31 cellular contexts compared by ENCODE assay signal in genomic region chr3:59463253-59463652, GRCh38.
"Had no signal": no experiment of that assay in that cellular context is flagged by ENCODE, and none has a peak within 500 bp of the region (broad histone marks: within the 10 kb centered on the region; RNA-seq: fewer than 3 reads in every experiment).

No MANE protein-coding gene starts in this region.

- H3K4me3 Mint-ChIP-seq: activated B cell treated with CpG ODN at 0.5 μM for 24 hours; activated CD8-positive, alpha-beta T cell treated with anti-CD3 and anti-CD28 coated beads for 36 hours; activated naive CD4-positive, alpha-beta T cell treated with anti-CD3 and anti-CD28 coated beads, Interleukin-2, amount 10 ng/mL, durations not matched to agents 7 days and 5 days; activated naive CD8-positive, alpha-beta T cell treated with anti-CD3 and anti-CD28 coated beads, Interleukin-2, amount 10 ng/mL, durations not matched to agents 7 days and 5 days; activated T-cell treated with anti-CD3 and anti-CD28 coated beads, Interleukin-2, amount 50 U/mL, for 72 hours; brain; central memory CD8-positive, alpha-beta T cell; dendritic cell treated with granulocyte-macrophage colony-stimulating factor and Interleukin-4, amounts not matched to agents 40 ng/mL and 50 ng/mL, for 4 days; endodermal cell had no signal

- H3K4me3 ChIP-seq: ascending aorta, coronary artery, dorsolateral prefrontal cortex, gastrocnemius medialis, heart left ventricle had no signal

- H3K4me1 ChIP-seq: ascending aorta, gastrocnemius medialis, heart left ventricle had no signal

- ATAC-seq: activated CD4-positive, CD25-positive, alpha-beta regulatory T cell treated with anti-CD3 and anti-CD28 coated beads, Interleukin-2, amount 50 U/mL, for 24 hours; activated CD8-positive, alpha-beta T cell treated with anti-CD3 and anti-CD28 coated beads for 36 hours; activated naive CD4-positive, alpha-beta T cell treated with anti-CD3 and anti-CD28 coated beads, Interleukin-2, amount 50 U/mL, for 72 hours; activated T-cell treated with anti-CD3 and anti-CD28 coated beads, Interleukin-2, amount 50 U/mL, for 72 hours; esophagus mucosa; gastrocnemius medialis; heart left ventricle had no signal

- H3K36me3 ChIP-seq: ascending aorta, gastrocnemius medialis, heart left ventricle, WERI-Rb-1 had no signal

- H3K9me3 ChIP-seq: ascending aorta, gastrocnemius medialis, heart left ventricle had no signal

- DNase-seq: activated B cell treated with CpG ODN at 0.5 μM for 24 hours; activated CD4-positive, alpha-beta T cell treated with anti-CD3 and anti-CD28 coated beads for 48 hours; activated CD4-positive, alpha-beta T cell treated with anti-CD3 and anti-CD28 coated beads, Interleukin-2, amount 50 U/mL, for 1 hour; activated CD4-positive, alpha-beta T cell treated with anti-CD3 and anti-CD28 coated beads, Interleukin-2, amount 50 U/mL, for 48 hours; activated CD8-positive, alpha-beta memory T cell treated with anti-CD3 and anti-CD28 coated beads for 24 hours; activated CD8-positive, alpha-beta memory T cell treated with anti-CD3 and anti-CD28 coated beads, Interleukin-2, amount 50 U/mL, for 4 hours; activated CD8-positive, alpha-beta T cell treated with anti-CD3 and anti-CD28 coated beads for 36 hours; activated gamma-delta T cell; activated naive CD4-positive, alpha-beta T cell; activated naive CD4-positive, alpha-beta T cell treated with anti-CD3 and anti-CD28 coated beads, Interleukin-2, amount 10 ng/mL, durations not matched to agents 7 days and 5 days; activated naive CD8-positive, alpha-beta T cell treated with anti-CD3 and anti-CD28 coated beads, Interleukin-2, amount 10 ng/mL, durations not matched to agents 7 days and 5 days; activated T-cell treated with anti-CD3 and anti-CD28 coated beads, Interleukin-2, amount 50 U/mL, for 1 hour; activated T-cell treated with anti-CD3 and anti-CD28 coated beads, Interleukin-2, amount 50 U/mL, for 72 hours; dorsolateral prefrontal cortex; effector memory CD4-positive, alpha-beta T cell; endodermal cell; foreskin fibroblast; gastrocnemius medialis; glutamatergic neuron; heart left ventricle; T-helper 9 cell; WERI-Rb-1 had no signal

- H3K4me1 Mint-ChIP-seq: activated naive CD4-positive, alpha-beta T cell treated with anti-CD3 and anti-CD28 coated beads, Interleukin-2, amount 10 ng/mL, durations not matched to agents 7 days and 5 days; activated naive CD8-positive, alpha-beta T cell treated with anti-CD3 and anti-CD28 coated beads, Interleukin-2, amount 10 ng/mL, durations not matched to agents 7 days and 5 days had no signal

- H3K27ac ChIP-seq: ascending aorta, coronary artery, dorsolateral prefrontal cortex, gastrocnemius medialis, heart left ventricle, WERI-Rb-1 had no signal

- H3K27ac Mint-ChIP-seq: activated B cell treated with CpG ODN at 0.5 μM for 24 hours; activated CD8-positive, alpha-beta T cell treated with anti-CD3 and anti-CD28 coated beads for 36 hours; activated naive CD4-positive, alpha-beta T cell treated with anti-CD3 and anti-CD28 coated beads, Interleukin-2, amount 10 ng/mL, durations not matched to agents 7 days and 5 days; activated naive CD4-positive, alpha-beta T cell treated with anti-CD3 and anti-CD28 coated beads, Interleukin-2, amount 50 U/mL, for 72 hours; activated naive CD8-positive, alpha-beta T cell treated with anti-CD3 and anti-CD28 coated beads, Interleukin-2, amount 10 ng/mL, durations not matched to agents 7 days and 5 days; activated T-cell treated with anti-CD3 and anti-CD28 coated beads, Interleukin-2, amount 50 U/mL, for 72 hours; brain; dendritic cell treated with granulocyte-macrophage colony-stimulating factor and Interleukin-4, amounts not matched to agents 40 ng/mL and 50 ng/mL, for 4 days; endodermal cell had no signal

- H3K27me3 ChIP-seq: ascending aorta, dorsolateral prefrontal cortex, gastrocnemius medialis, heart left ventricle had no signal

- H3K36me3 Mint-ChIP-seq: brain had no signal

- H3K27me3 Mint-ChIP-seq: activated B cell treated with CpG ODN at 0.5 μM for 24 hours; activated CD8-positive, alpha-beta T cell treated with anti-CD3 and anti-CD28 coated beads for 36 hours; activated naive CD4-positive, alpha-beta T cell treated with anti-CD3 and anti-CD28 coated beads, Interleukin-2, amount 10 ng/mL, durations not matched to agents 7 days and 5 days; activated naive CD8-positive, alpha-beta T cell treated with anti-CD3 and anti-CD28 coated beads, Interleukin-2, amount 10 ng/mL, durations not matched to agents 7 days and 5 days; brain; central memory CD8-positive, alpha-beta T cell; dendritic cell treated with granulocyte-macrophage colony-stimulating factor and Interleukin-4, amounts not matched to agents 40 ng/mL and 50 ng/mL, for 4 days had no signal

- FAIRE-seq: bronchial epithelial cell had no signal
